Comparison of ENCODE assay signal across 23 cellular contexts in genomic region chr1:91243171-91243570, GRCh38.
"Had no signal": no experiment of that assay in that cellular context is flagged by ENCODE, and none has a peak within 500 bp of the region (broad histone marks: within the 10 kb centered on the region; RNA-seq: fewer than 3 reads in every experiment).

No MANE protein-coding gene starts in this region.

- H3K9me3 ChIP-seq: ovary, psoas muscle, right lobe of liver, sigmoid colon, stomach, thoracic aorta, thyroid gland, tibial nerve, upper lobe of right lung, uterus had no signal

- H3K27me3 ChIP-seq: neural progenitor cell, ovary, right lobe of liver, sigmoid colon, stomach, thyroid gland, tibial nerve, upper lobe of right lung, uterus had no signal

- H3K4me3 ChIP-seq: neural progenitor cell, ovary, psoas muscle, right lobe of liver, sigmoid colon, stomach, thoracic aorta, thyroid gland, tibial nerve, upper lobe of right lung, uterus had no signal

- H3K4me1 ChIP-seq: parathyroid adenoma, psoas muscle, right lobe of liver, sigmoid colon, stomach, thyroid gland, tibial nerve, upper lobe of right lung, uterus had no signal

- H3K36me3 ChIP-seq: neural progenitor cell, ovary, right lobe of liver, sigmoid colon, stomach, thoracic aorta, thyroid gland, tibial nerve, upper lobe of right lung, uterus had no signal

- H3K27ac ChIP-seq: neural progenitor cell, ovary, parathyroid adenoma, psoas muscle, right lobe of liver, sigmoid colon, stomach, thoracic aorta, thyroid gland, tibial nerve, upper lobe of right lung, uterus had no signal

- FAIRE-seq: small intestine had no signal

- H3K79me2 ChIP-seq: parathyroid adenoma had no signal

- H3K4me2 ChIP-seq: neural progenitor cell had no signal

- H2AFZ ChIP-seq: neural progenitor cell, parathyroid adenoma had no signal

- H3K9ac ChIP-seq: neural progenitor cell, parathyroid adenoma had no signal

- DNase-seq: natural killer cell; occipital lobe; ovary; posterior cingulate gyrus; psoas muscle; right cardiac atrium; right lobe of liver; sigmoid colon; small intestine; stimulated activated CD4-positive, alpha-beta T cell treated with anti-CD3 and anti-CD28 coated beads, Interleukin-15, amount 100 ng/mL, for 24 hours; stimulated activated CD4-positive, alpha-beta T cell treated with anti-CD3 and anti-CD28 coated beads, Interleukin-2, amount 100 ng/mL, for 24 hours; stimulated activated CD4-positive, alpha-beta T cell treated with anti-CD3 and anti-CD28 coated beads, Interleukin-2, amount 100 ng/mL, for 48 hours; stimulated activated CD4-positive, alpha-beta T cell treated with anti-CD3 and anti-CD28 coated beads, Interleukin-4, amount 100 ng/mL, for 24 hours; stimulated activated naive B cell treated with anti-CD40 and anti-IgM and Interleukin-4, amounts not matched to agents 10 μg/mL and 1 μg/mL and 100 μg/mL, for 72 hours; stimulated activated naive CD4-positive, alpha-beta T cell treated with Interleukin-2 at 50 U/mL for 16 hours; stomach; thyroid gland; upper lobe of right lung; uterus had no signal
